ENCODE assay signal across 1 cellular context in genomic region chr16:30114833-30115232, GRCh38.
TF ChIP-seq lines count a peak whose summit lies in the region.

No MANE protein-coding gene starts in this region.

TF ChIP-seq in K562, 482 proteins besides CTCF, POLR2A, EP300 and RAD21:
- peak; percentile 70 for TF ChIP-seq ZNF121 (CRISPR knock-in tag; conservative IDR thresholded peaks at IDR 0.05)
